8 cellular contexts compared by ENCODE assay signal in the genomic region with DNA sequence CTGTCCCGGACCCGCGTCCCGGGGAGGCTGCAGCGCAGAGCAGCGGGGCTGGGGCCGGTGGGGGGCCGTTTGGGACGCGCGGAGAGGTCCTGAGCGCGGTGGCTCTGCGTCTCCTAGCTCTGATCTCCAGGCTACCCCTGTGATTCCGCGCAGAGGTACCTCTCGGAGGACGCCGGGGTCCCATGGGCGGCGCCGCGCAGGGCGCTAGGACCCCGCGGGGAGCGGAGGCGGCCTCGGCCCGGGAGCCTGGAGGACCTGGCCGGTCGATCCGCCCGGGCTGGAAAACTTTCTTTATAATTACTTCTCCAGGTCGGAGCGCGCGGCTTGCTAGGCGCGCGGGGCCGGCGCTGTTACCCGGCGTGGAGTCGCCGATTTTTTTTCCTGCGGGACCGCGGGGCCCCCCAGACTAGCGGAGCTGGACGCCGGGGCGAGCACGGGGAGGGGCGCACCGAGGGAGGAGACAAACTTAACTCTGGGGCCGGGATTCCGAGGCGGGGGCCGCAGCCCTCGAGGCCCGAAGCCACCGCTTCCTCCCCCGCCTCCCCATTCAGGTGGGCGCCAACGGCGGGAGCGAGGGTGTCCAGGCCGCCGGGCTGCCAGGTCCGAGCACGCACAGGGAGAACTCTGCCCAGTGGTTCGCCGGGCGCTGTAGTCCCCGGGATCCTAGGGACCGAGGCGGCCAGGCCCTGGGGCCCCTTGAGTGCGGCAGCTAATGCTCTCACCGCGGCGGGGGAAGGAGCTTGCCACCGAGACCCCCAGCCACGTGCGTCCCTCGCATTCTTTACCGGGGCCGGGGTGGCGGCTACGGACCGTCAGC. TPM values are rescaled to one million over a fixed set of nuclear protein-coding genes. Genes with fewer than 3 reads are reported as not detected.
DNase-seq lines count a peak whose midpoint lies in the region; ATAC-seq and TF ChIP-seq lines count a peak whose summit lies in the region.

No MANE protein-coding gene starts in this region.

- H3K36me3 ChIP-seq in ectodermal cell (ENCODE audit: control insufficient read depth, insufficient read depth, low read length) (no peaks in the 10 kb centered on the region), tibial nerve (no peaks in the 10 kb centered on the region)

- H3K4me3 ChIP-seq in GM08714 (ENCODE audit: low read length), result peak overlapping the region; percentile 46
- H3K4me3 ChIP-seq in ectodermal cell (ENCODE audit: insufficient read depth, low read depth, low read length), result peak overlapping the region; percentile 66
- H3K4me3 ChIP-seq in tibial nerve, result peak overlapping the region; percentile 46 to 91 (median 84)

- H3K27ac ChIP-seq in ectodermal cell (ENCODE audit: insufficient read depth, low read depth, low read length, poor library complexity, severe bottlenecking) (peak overlapping the region; percentile 29), tibial nerve (peak overlapping the region in 3 of 4 donors; percentile 79 to 90 (median 85))

- H3K27me3 ChIP-seq in ectodermal cell (ENCODE audit: control insufficient read depth, insufficient read depth, low read length, poor library complexity, severe bottlenecking) (peaks cover 63% of the 10 kb centered on the region), tibial nerve (peaks cover 0 to 18% of the 10 kb centered on the region in 2 donors)

- H3K36me3 Mint-ChIP-seq in memory B cell, result no peaks in the 10 kb centered on the region

- DNase-seq in RKO (ENCODE audit: low spot score) (peak; percentile 51), memory B cell (ENCODE audit: low spot score in 2 of 2) (peak in 1 of 2 donors; percentile 43), tibial nerve (ENCODE audit: low spot score in 2 of 2) (no peak)
- DNase-seq in stimulated activated naive CD4-positive, alpha-beta T cell (lab: John Stamatoyannopoulos, UW), result no peak

- no peaks in the 10 kb centered on the region for H3K9me3 Mint-ChIP-seq in memory B cell

- TF ChIP-seq POLR2A in tibial nerve (IDR thresholded peaks at IDR 0.05), result no peak

- no peak overlapping the region for H3K27ac Mint-ChIP-seq in memory B cell

- peak; percentile 10 for ATAC-seq in HG02763 (IDR thresholded peaks at IDR 0.05; ENCODE audit: unreplicated experiment)
- ATAC-seq in memory B cell (ENCODE audit: low read depth), result peak; percentile 14
- no peak for ATAC-seq in HG03460 (IDR thresholded peaks at IDR 0.05; ENCODE audit: unreplicated experiment)

- H3K4me1 Mint-ChIP-seq in memory B cell, result peaks cover 4% of the 10 kb centered on the region

- no peak for TF ChIP-seq CTCF in tibial nerve (IDR thresholded peaks at IDR 0.05)

- H3K4me3 Mint-ChIP-seq in memory B cell, result peak overlapping the region; percentile 77

- H3K27me3 Mint-ChIP-seq in memory B cell, result peaks cover 12% of the 10 kb centered on the region

- 1% methylated on average over 92 of the region's 92 CpGs for WGBS in ectodermal cell, 2 experiments
- 1 to 2% methylated on average over 24 to 68 of the region's 92 CpGs for WGBS in tibial nerve, 2 donors

- H3K4me1 ChIP-seq in ectodermal cell (ENCODE audit: control insufficient read depth, insufficient read depth, low read length), result no peaks in the 10 kb centered on the region
- peaks cover 0 to 46% (median 8%) of the 10 kb centered on the region in 4 donors for H3K4me1 ChIP-seq in tibial nerve

- H3K9me3 ChIP-seq in ectodermal cell (ENCODE audit: control insufficient read depth, low read length), result no peaks in the 10 kb centered on the region
- no peaks in the 10 kb centered on the region for H3K9me3 ChIP-seq in tibial nerve

- TF ChIP-seq EP300 in tibial nerve (IDR thresholded peaks at IDR 0.05), result no peak

RNA-seq across cellular contexts. Expression of gene CEBPA, which starts 0.8 kb away (rescaled TPM):
- 0.98 TPM for polyA plus RNA-seq in ectodermal cell (2013, experiment 1 of 4)
- 0.82 TPM for polyA plus RNA-seq in ectodermal cell (2013, experiment 2 of 4)
- polyA plus RNA-seq in ectodermal cell (2013, experiment 3 of 4), result 1.2 TPM
- 0.93 TPM for polyA plus RNA-seq in ectodermal cell (2013, experiment 4 of 4)
- 100 to 1,000 TPM in 1 of 4 donors, 10 to 100 TPM in 3; 33.9 to 204 (median 65.4) TPM for total RNA-seq in tibial nerve
